Comparison of ENCODE assay signal across 2 cellular contexts in the genomic region with DNA sequence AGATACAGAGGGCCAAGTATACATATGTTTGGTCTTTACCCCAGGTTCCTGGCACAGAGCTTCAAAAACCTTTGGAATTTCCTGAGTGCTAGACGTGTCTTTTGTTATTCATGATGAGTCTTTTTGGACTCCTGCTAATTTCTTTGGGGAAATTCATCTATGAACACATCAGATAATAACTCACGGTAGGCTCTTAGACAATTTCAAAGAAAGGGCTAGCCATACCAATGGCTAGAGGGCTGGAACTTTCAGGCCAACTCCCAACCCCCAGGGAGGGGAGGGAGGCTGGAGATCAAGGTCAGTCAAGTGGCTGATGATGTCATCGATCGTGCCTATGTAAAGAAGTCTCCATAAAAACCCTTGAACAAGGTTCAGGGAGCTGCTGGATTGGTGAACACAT.
TF ChIP-seq lines count a peak whose summit lies in the region.

No MANE protein-coding gene starts in this region.

TF ChIP-seq in A549, 52 proteins besides CTCF, POLR2A, EP300 and RAD21 (continued from another document):
- TF ChIP-seq, protein P1, sequence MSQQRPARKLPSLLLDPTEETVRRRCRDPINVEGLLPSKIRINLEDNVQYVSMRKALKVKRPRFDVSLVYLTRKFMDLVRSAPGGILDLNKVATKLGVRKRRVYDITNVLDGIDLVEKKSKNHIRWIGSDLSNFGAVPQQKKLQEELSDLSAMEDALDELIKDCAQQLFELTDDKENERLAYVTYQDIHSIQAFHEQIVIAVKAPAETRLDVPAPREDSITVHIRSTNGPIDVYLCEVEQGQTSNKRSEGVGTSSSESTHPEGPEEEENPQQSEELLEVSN (IDR thresholded peaks at IDR 0.05; ENCODE audit: borderline replicate concordance, low read depth), result no peak
- TF ChIP-seq, protein P2, sequence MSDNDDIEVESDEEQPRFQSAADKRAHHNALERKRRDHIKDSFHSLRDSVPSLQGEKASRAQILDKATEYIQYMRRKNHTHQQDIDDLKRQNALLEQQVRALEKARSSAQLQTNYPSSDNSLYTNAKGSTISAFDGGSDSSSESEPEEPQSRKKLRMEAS (IDR thresholded peaks at IDR 0.05), result no peak
- TF ChIP-seq, protein P3, sequence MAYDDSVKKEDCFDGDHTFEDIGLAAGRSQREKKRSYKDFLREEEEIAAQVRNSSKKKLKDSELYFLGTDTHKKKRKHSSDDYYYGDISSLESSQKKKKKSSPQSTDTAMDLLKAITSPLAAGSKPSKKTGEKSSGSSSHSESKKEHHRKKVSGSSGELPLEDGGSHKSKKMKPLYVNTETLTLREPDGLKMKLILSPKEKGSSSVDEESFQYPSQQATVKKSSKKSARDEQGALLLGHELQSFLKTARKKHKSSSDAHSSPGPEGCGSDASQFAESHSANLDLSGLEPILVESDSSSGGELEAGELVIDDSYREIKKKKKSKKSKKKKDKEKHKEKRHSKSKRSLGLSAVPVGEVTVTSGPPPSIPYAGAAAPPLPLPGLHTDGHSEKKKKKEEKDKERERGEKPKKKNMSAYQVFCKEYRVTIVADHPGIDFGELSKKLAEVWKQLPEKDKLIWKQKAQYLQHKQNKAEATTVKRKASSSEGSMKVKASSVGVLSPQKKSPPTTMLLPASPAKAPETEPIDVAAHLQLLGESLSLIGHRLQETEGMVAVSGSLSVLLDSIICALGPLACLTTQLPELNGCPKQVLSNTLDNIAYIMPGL (CRISPR knock-in tag; IDR thresholded peaks at IDR 0.05; ENCODE audit: borderline replicate concordance), result no peak
- TF ChIP-seq JUNB (IDR thresholded peaks at IDR 0.05), result no peak; the same call in 1 of the 2 replicates
- no peak for TF ChIP-seq TFCP2L1 (CRISPR knock-in tag; IDR thresholded peaks at IDR 0.05)
- no peak for TF ChIP-seq CEBPB (IDR thresholded peaks at IDR 0.05)
- no peak for TF ChIP-seq SMC3 (IDR thresholded peaks at IDR 0.05)
- TF ChIP-seq RNF2 (IDR thresholded peaks at IDR 0.05; ENCODE audit: borderline replicate concordance, low read depth), result no peak
- no peak for TF ChIP-seq RFX5 (IDR thresholded peaks at IDR 0.05)

TF ChIP-seq in GM23338, 12 proteins besides CTCF, POLR2A, EP300 and RAD21 (continued from another document):
- TF ChIP-seq, protein P4, sequence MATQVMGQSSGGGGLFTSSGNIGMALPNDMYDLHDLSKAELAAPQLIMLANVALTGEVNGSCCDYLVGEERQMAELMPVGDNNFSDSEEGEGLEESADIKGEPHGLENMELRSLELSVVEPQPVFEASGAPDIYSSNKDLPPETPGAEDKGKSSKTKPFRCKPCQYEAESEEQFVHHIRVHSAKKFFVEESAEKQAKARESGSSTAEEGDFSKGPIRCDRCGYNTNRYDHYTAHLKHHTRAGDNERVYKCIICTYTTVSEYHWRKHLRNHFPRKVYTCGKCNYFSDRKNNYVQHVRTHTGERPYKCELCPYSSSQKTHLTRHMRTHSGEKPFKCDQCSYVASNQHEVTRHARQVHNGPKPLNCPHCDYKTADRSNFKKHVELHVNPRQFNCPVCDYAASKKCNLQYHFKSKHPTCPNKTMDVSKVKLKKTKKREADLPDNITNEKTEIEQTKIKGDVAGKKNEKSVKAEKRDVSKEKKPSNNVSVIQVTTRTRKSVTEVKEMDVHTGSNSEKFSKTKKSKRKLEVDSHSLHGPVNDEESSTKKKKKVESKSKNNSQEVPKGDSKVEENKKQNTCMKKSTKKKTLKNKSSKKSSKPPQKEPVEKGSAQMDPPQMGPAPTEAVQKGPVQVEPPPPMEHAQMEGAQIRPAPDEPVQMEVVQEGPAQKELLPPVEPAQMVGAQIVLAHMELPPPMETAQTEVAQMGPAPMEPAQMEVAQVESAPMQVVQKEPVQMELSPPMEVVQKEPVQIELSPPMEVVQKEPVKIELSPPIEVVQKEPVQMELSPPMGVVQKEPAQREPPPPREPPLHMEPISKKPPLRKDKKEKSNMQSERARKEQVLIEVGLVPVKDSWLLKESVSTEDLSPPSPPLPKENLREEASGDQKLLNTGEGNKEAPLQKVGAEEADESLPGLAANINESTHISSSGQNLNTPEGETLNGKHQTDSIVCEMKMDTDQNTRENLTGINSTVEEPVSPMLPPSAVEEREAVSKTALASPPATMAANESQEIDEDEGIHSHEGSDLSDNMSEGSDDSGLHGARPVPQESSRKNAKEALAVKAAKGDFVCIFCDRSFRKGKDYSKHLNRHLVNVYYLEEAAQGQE (IDR thresholded peaks at IDR 0.05; ENCODE audit: unreplicated experiment), result no peak
- TF ChIP-seq, protein P5, sequence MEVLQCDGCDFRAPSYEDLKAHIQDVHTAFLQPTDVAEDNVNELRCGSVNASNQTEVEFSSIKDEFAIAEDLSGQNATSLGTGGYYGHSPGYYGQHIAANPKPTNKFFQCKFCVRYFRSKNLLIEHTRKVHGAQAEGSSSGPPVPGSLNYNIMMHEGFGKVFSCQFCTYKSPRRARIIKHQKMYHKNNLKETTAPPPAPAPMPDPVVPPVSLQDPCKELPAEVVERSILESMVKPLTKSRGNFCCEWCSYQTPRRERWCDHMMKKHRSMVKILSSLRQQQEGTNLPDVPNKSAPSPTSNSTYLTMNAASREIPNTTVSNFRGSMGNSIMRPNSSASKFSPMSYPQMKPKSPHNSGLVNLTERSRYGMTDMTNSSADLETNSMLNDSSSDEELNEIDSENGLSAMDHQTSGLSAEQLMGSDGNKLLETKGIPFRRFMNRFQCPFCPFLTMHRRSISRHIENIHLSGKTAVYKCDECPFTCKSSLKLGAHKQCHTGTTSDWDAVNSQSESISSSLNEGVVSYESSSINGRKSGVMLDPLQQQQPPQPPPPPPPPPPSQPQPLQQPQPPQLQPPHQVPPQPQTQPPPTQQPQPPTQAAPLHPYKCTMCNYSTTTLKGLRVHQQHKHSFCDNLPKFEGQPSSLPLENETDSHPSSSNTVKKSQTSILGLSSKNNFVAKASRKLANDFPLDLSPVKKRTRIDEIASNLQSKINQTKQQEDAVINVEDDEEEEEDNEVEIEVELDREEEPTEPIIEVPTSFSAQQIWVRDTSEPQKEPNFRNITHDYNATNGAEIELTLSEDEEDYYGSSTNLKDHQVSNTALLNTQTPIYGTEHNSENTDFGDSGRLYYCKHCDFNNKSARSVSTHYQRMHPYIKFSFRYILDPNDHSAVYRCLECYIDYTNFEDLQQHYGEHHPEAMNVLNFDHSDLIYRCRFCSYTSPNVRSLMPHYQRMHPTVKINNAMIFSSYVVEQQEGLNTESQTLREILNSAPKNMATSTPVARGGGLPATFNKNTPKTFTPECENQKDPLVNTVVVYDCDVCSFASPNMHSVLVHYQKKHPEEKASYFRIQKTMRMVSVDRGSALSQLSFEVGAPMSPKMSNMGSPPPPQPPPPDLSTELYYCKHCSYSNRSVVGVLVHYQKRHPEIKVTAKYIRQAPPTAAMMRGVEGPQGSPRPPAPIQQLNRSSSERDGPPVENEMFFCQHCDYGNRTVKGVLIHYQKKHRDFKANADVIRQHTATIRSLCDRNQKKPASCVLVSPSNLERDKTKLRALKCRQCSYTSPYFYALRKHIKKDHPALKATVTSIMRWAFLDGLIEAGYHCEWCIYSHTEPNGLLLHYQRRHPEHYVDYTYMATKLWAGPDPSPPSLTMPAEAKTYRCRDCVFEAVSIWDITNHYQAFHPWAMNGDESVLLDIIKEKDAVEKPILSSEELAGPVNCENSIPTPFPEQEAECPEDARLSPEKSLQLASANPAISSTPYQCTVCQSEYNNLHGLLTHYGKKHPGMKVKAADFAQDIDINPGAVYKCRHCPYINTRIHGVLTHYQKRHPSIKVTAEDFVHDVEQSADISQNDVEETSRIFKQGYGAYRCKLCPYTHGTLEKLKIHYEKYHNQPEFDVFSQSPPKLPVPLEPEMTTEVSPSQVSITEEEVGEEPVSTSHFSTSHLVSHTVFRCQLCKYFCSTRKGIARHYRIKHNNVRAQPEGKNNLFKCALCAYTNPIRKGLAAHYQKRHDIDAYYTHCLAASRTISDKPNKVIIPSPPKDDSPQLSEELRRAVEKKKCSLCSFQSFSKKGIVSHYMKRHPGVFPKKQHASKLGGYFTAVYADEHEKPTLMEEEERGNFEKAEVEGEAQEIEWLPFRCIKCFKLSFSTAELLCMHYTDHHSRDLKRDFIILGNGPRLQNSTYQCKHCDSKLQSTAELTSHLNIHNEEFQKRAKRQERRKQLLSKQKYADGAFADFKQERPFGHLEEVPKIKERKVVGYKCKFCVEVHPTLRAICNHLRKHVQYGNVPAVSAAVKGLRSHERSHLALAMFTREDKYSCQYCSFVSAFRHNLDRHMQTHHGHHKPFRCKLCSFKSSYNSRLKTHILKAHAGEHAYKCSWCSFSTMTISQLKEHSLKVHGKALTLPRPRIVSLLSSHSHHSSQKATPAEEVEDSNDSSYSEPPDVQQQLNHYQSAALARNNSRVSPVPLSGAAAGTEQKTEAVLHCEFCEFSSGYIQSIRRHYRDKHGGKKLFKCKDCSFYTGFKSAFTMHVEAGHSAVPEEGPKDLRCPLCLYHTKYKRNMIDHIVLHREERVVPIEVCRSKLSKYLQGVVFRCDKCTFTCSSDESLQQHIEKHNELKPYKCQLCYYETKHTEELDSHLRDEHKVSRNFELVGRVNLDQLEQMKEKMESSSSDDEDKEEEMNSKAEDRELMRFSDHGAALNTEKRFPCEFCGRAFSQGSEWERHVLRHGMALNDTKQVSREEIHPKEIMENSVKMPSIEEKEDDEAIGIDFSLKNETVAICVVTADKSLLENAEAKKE (CRISPR knock-in tag; IDR thresholded peaks at IDR 0.05), result no peak
- TF ChIP-seq ZNF331 (CRISPR knock-in tag; IDR thresholded peaks at IDR 0.05; ENCODE audit: low read depth), result no peak
- no peak for TF ChIP-seq JUNB (IDR thresholded peaks at IDR 0.05; ENCODE audit: unreplicated experiment)
- TF ChIP-seq EZH2 (IDR thresholded peaks at IDR 0.05; ENCODE audit: low read depth, unreplicated experiment), result no peak
- TF ChIP-seq, protein P6, sequence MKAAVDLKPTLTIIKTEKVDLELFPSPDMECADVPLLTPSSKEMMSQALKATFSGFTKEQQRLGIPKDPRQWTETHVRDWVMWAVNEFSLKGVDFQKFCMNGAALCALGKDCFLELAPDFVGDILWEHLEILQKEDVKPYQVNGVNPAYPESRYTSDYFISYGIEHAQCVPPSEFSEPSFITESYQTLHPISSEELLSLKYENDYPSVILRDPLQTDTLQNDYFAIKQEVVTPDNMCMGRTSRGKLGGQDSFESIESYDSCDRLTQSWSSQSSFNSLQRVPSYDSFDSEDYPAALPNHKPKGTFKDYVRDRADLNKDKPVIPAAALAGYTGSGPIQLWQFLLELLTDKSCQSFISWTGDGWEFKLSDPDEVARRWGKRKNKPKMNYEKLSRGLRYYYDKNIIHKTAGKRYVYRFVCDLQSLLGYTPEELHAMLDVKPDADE (IDR thresholded peaks at IDR 0.05), result no peak
- TF ChIP-seq STAT1 (IDR thresholded peaks at IDR 0.05; ENCODE audit: unreplicated experiment), result no peak
- no peak for TF ChIP-seq ZNF114 (CRISPR knock-in tag; IDR thresholded peaks at IDR 0.05)
- no peak for TF ChIP-seq CREB1 (CRISPR knock-in tag; IDR thresholded peaks at IDR 0.05; ENCODE audit: low read depth)
- TF ChIP-seq POLR2AphosphoS5 (IDR thresholded peaks at IDR 0.05; ENCODE audit: low read depth), result no peak
- TF ChIP-seq NANOG (IDR thresholded peaks at IDR 0.05; ENCODE audit: borderline replicate concordance), result no peak
